Comparison of ENCODE assay signal across 8 cellular contexts in genomic region chr2:62197609-62198236, GRCh38. TPM values are rescaled to one million over a fixed set of nuclear protein-coding genes. Genes with fewer than 3 reads are reported as not detected.
DNase-seq lines count a peak whose midpoint lies in the region; ATAC-seq and TF ChIP-seq lines count a peak whose summit lies in the region.

No MANE protein-coding gene starts in this region.

- H3K27ac Mint-ChIP-seq in natural killer cell = peak overlapping the region; percentile 88 to 94

- no peaks in the 10 kb centered on the region for H3K9me3 ChIP-seq in fibroblast of lung (ENCODE audit: control insufficient read depth, insufficient read depth, low read depth, low read length)

- no peaks in the 10 kb centered on the region for H3K27me3 ChIP-seq in fibroblast of lung (ENCODE audit: control insufficient read depth, insufficient read depth, low read length)

- H3K27me3 Mint-ChIP-seq in natural killer cell (ENCODE audit: low read depth in 2 of 2) = no peaks in the 10 kb centered on the region

- TF ChIP-seq CTCF in fibroblast of lung (conservative IDR thresholded peaks at IDR 0.05 in 1 of 2, IDR thresholded peaks at IDR 0.05 in 1 of 2; ENCODE audit: low read depth in 1 of 2, low read length in 2 of 2) (no peak), natural killer cell (IDR thresholded peaks at IDR 0.05) (peak; percentile 10)

- H4K20me1 ChIP-seq in fibroblast of lung (ENCODE audit: control insufficient read depth, extremely low read depth, insufficient read depth, low read length) = no peaks in the 10 kb centered on the region

- intact Hi-C loops in natural killer cell (cut with micrococcal nuclease) = loop anchor here (2.0 to 10.0 kb wide), 3 partner anchors 23 to 217 kb away; no protein-coding TSS in a partner anchor

- peaks cover 52 to 53% of the 10 kb centered on the region in 2 donors for H3K4me1 Mint-ChIP-seq in natural killer cell

- peaks cover 2% of the 10 kb centered on the region for H3K4me1 ChIP-seq in fibroblast of lung (ENCODE audit: control insufficient read depth, extremely low read depth, insufficient read depth, low read length)

- ATAC-seq in natural killer cell (peak in 1 of 3 donors; percentile 2), HG03457 (IDR thresholded peaks at IDR 0.05; ENCODE audit: unreplicated experiment) (no peak), HG02840 (IDR thresholded peaks at IDR 0.05; ENCODE audit: low FRiP score, unreplicated experiment) (no peak), HG02678 (IDR thresholded peaks at IDR 0.05; ENCODE audit: unreplicated experiment) (no peak)

- H3K4me3 Mint-ChIP-seq in natural killer cell = peak overlapping the region; percentile 95

- H3K4me3 ChIP-seq in fibroblast of lung (replicated peaks in 1 of 4; ENCODE audit: control extremely low read depth in 1 of 4, insufficient read depth in 1 of 4, low read depth in 3 of 4, low read length in 4 of 4) = peak overlapping the region; percentile 75 to 95 (median 94)

- H3K79me2 ChIP-seq in fibroblast of lung (ENCODE audit: control insufficient read depth, insufficient read depth, low read length) = peaks cover 22% of the 10 kb centered on the region

- peak overlapping the region; percentile 71 for H3K4me2 ChIP-seq in fibroblast of lung (ENCODE audit: extremely low read depth, insufficient read depth, low read length)

- H3K36me3 Mint-ChIP-seq in natural killer cell = no peaks in the 10 kb centered on the region

- no peaks in the 10 kb centered on the region for H3K36me3 ChIP-seq in fibroblast of lung (ENCODE audit: control insufficient read depth, insufficient read depth, low read length)

- H2AFZ ChIP-seq in fibroblast of lung (ENCODE audit: low read length) = no peak overlapping the region

- peak; percentile 56 for DNase-seq in AG20443 (ENCODE audit: low spot score)
- peak; percentile 19 for DNase-seq in HPDE6-E6E7 (ENCODE audit: extremely low spot score)
- DNase-seq in activated CD4-positive, alpha-beta T cell treated with anti-CD3 and anti-CD28 coated beads, Interleukin-2, amount 50 U/mL, for 1 hour = peak; percentile 11
- DNase-seq in fibroblast of lung (ENCODE audit: low read depth in 2 of 2) = no peak
- DNase-seq in natural killer cell = peak; percentile 25

- no peak overlapping the region for H3K27ac ChIP-seq in fibroblast of lung (ENCODE audit: insufficient read depth, low read length)

- no peak overlapping the region for H3K9ac ChIP-seq in fibroblast of lung (ENCODE audit: insufficient read depth, low read length)

- no peaks in the 10 kb centered on the region for H3K9me3 Mint-ChIP-seq in natural killer cell

RNA-seq across cellular contexts. Expression of gene B3GNT2, which starts 1.8 kb away (rescaled TPM):
- 13.4 and 15.4 TPM in 2 replicates for total RNA-seq in fibroblast of lung
- polyA plus RNA-seq in fibroblast of lung = 10.7 and 13.0 TPM in 2 replicates
- 7.5 and 9.0 TPM in 2 replicates for polyA plus RNA-seq in fibroblast of lung (2012)
- 5.6 and 11.1 TPM in 2 replicates for polyA minus RNA-seq in fibroblast of lung (ENCODE audit: low replicate concordance)
- total RNA-seq in natural killer cell = 10 to 100 TPM; 51.9 to 68.0 (median 54.0) TPM

Comparison
In these comparisons a context has a peak if more than half of its experiments do, and no peak if none do; other contexts are left out.
1. DNase-seq: peak in AG20443 (single experiment), HPDE6-E6E7 (single experiment), activated CD4-positive, alpha-beta T cell treated with anti-CD3 and anti-CD28 coated beads, Interleukin-2, amount 50 U/mL, for 1 hour (single experiment) and natural killer cell (single experiment); none in fibroblast of lung (0 of 2).